15 cellular contexts compared by ENCODE assay signal in genomic region chr13:98771838-98772611, GRCh38. TPM values are rescaled to one million over a fixed set of nuclear protein-coding genes. Genes with fewer than 3 reads are reported as not detected.
DNase-seq lines count a peak whose midpoint lies in the region; ATAC-seq and TF ChIP-seq lines count a peak whose summit lies in the region.
"Had no signal": no experiment of that assay in that cellular context is flagged by ENCODE, and none has a peak within 500 bp of the region (broad histone marks: within the 10 kb centered on the region; RNA-seq: fewer than 3 reads in every experiment).

No MANE protein-coding gene starts in this region.

- H2BK120ac ChIP-seq in neuronal stem cell (ENCODE audit: low read depth, low read length): no peak overlapping the region
- H2BK120ac ChIP-seq in H9 (ENCODE audit: low read depth, low read length, poor library complexity, severe bottlenecking): no peak overlapping the region

- H4K8ac ChIP-seq in neuronal stem cell (ENCODE audit: low read depth, low read length): no peak overlapping the region
- H4K8ac ChIP-seq in H9 (replicated peaks; ENCODE audit: insufficient read length, low read depth, low read length): no peak overlapping the region

- no peaks in the 10 kb centered on the region for H3K79me2 ChIP-seq in hepatocyte
- no peaks in the 10 kb centered on the region for H3K79me2 ChIP-seq in H9 (ENCODE audit: insufficient read depth, low read length)

- H4K91ac ChIP-seq in neuronal stem cell (ENCODE audit: low read depth, low read length, poor library complexity): peak overlapping the region; percentile 9
- H4K91ac ChIP-seq in H9 (ENCODE audit: insufficient read length, low read depth, low read length): no peak overlapping the region

- H3K79me1 ChIP-seq in neuronal stem cell (ENCODE audit: low read depth, low read length): no peaks in the 10 kb centered on the region
- no peaks in the 10 kb centered on the region for H3K79me1 ChIP-seq in H9 (ENCODE audit: insufficient read depth, low read depth, low read length, poor library complexity, severe bottlenecking)

- H3K56ac ChIP-seq in H9 (ENCODE audit: insufficient read length, low read depth, low read length): no peak overlapping the region

- H3K4ac ChIP-seq in neuronal stem cell (ENCODE audit: low read length) (no peak overlapping the region), H9 (ENCODE audit: low read depth, low read length) (no peak overlapping the region)

- H3K4me3 ChIP-seq in HEK293 (ENCODE audit: low read depth, low read length) (no peak overlapping the region), hepatocyte (no peak overlapping the region), neuronal stem cell (ENCODE audit: low read length in 2 of 2) (no peak overlapping the region), aorta (ENCODE audit: low read length in 2 of 2) (no peak overlapping the region)
- H3K4me3 ChIP-seq: SJCRH30 had no signal

- no peak overlapping the region for H3T11ph ChIP-seq in H9 (ENCODE audit: low read length)

- H2AK5ac ChIP-seq in neuronal stem cell (ENCODE audit: low read depth, low read length): no peak overlapping the region
- H2AK5ac ChIP-seq in H9 (ENCODE audit: insufficient read length, low read length): no peak overlapping the region

- H3K27me3 ChIP-seq in hepatocyte (no peaks in the 10 kb centered on the region), neuronal stem cell (ENCODE audit: control insufficient read depth in 3 of 3, insufficient read depth in 3 of 3, low read depth in 1 of 3, low read length in 3 of 3) (peaks cover 0 to 8% (median 0%) of the 10 kb centered on the region in 3 experiments), H9 (ENCODE audit: insufficient read depth, low read length) (no peaks in the 10 kb centered on the region), aorta (ENCODE audit: control insufficient read depth in 1 of 2, insufficient read depth in 2 of 2, low read length in 1 of 2) (no peaks in the 10 kb centered on the region)
- H3K27me3 ChIP-seq: SJCRH30 had no signal

- H4K5ac ChIP-seq in H9 (ENCODE audit: insufficient read length, low read depth, low read length): no peak overlapping the region

- no peak overlapping the region for H2BK15ac ChIP-seq in neuronal stem cell (ENCODE audit: low read length)
- no peak overlapping the region for H2BK15ac ChIP-seq in H9 (ENCODE audit: low read depth, low read length)

- H4K20me1 ChIP-seq in hepatocyte (ENCODE audit: insufficient read depth, poor library complexity, severe bottlenecking) (no peaks in the 10 kb centered on the region), H9 (ENCODE audit: control insufficient read depth, insufficient read depth, insufficient read length) (no peaks in the 10 kb centered on the region)

- H3K36me3 ChIP-seq in HEK293 (ENCODE audit: control insufficient read depth in 2 of 2, insufficient read depth in 1 of 2, low read length in 2 of 2) (no peaks in the 10 kb centered on the region), hepatocyte (replicated peaks; ENCODE audit: insufficient read depth, low read depth) (no peaks in the 10 kb centered on the region), neuronal stem cell (replicated peaks in 1 of 2; ENCODE audit: control insufficient read depth in 2 of 2, insufficient read depth in 2 of 2, low read length in 2 of 2) (no peaks in the 10 kb centered on the region), aorta (ENCODE audit: control insufficient read depth in 1 of 2, insufficient read depth in 2 of 2, low read length in 1 of 2) (no peaks in the 10 kb centered on the region)
- H3K36me3 ChIP-seq: SJCRH30 had no signal

- H3K18ac ChIP-seq in neuronal stem cell (ENCODE audit: low read length) (peak overlapping the region; percentile 29), H9 (ENCODE audit: insufficient read length, low read depth, low read length) (no peak overlapping the region)

- H3K4me2 ChIP-seq in hepatocyte (no peak overlapping the region), neuronal stem cell (ENCODE audit: insufficient read depth, low read length, poor library complexity, severe bottlenecking) (no peak overlapping the region), H9 (ENCODE audit: insufficient read depth, insufficient read length, low read length) (no peak overlapping the region)

- ATAC-seq in aorta (ENCODE audit: low FRiP score) (no peak), GM19455 (IDR thresholded peaks at IDR 0.05; ENCODE audit: unreplicated experiment) (no peak)

- H3K4me3 Mint-ChIP-seq in H9: no peak overlapping the region

- H3K23ac ChIP-seq in neuronal stem cell (ENCODE audit: low read depth, low read length, poor library complexity) (no peak overlapping the region), H9 (ENCODE audit: insufficient read length, low read depth, low read length) (no peak overlapping the region)

- H3K27ac ChIP-seq in HEK293 (ENCODE audit: extremely low read depth, low read depth, low read length) (no peak overlapping the region), hepatocyte (peak overlapping the region; percentile 27), neuronal stem cell (replicated peaks; ENCODE audit: low read length) (no peak overlapping the region), H9 (ENCODE audit: insufficient read length, low read depth, low read length) (no peak overlapping the region), aorta (ENCODE audit: low read depth in 1 of 2, low read length in 2 of 2) (no peak overlapping the region)
- H3K27ac ChIP-seq: SJCRH30 had no signal

- H3K9ac ChIP-seq in neuronal stem cell (ENCODE audit: low read depth, low read length, poor library complexity): no peak overlapping the region
- no peak overlapping the region for H3K9ac ChIP-seq in H9 (ENCODE audit: extremely low read depth, insufficient read length, low read length)

- H3K4me1 ChIP-seq in HEK293 (ENCODE audit: control insufficient read depth, insufficient read depth, low read length): no peaks in the 10 kb centered on the region
- H3K4me1 ChIP-seq in hepatocyte (ENCODE audit: insufficient read depth): peaks cover 9% of the 10 kb centered on the region
- H3K4me1 ChIP-seq in neuronal stem cell (ENCODE audit: control insufficient read depth in 2 of 2, insufficient read depth in 1 of 2, low read depth in 1 of 2, low read length in 2 of 2): no peaks in the 10 kb centered on the region
- no peaks in the 10 kb centered on the region for H3K4me1 ChIP-seq in H9 (ENCODE audit: insufficient read depth, low read length)
- H3K4me1 ChIP-seq in aorta (ENCODE audit: control insufficient read depth in 1 of 2, insufficient read depth in 2 of 2, low read length in 2 of 2): no peaks in the 10 kb centered on the region

- peaks cover 0 to 3% of the 10 kb centered on the region in 2 experiments; a peak in 1 of 4 replicates for H3K4me1 Mint-ChIP-seq in H9

- H2BK5ac ChIP-seq in neuronal stem cell (ENCODE audit: low read length) (no peak overlapping the region), H9 (ENCODE audit: insufficient read length, low read length) (no peak overlapping the region)

- POLR2A ChIA-PET in HEK293 (lab: Yijun Ruan, JAX): no interaction called here

- no peaks in the 10 kb centered on the region for H3K23me2 ChIP-seq in H9 (ENCODE audit: insufficient read length, low read depth, low read length, poor library complexity, severe bottlenecking)

- no peaks in the 10 kb centered on the region for H3K9me2 ChIP-seq in hepatocyte (replicated peaks; ENCODE audit: insufficient read depth)

- H2AFZ ChIP-seq in hepatocyte: no peak overlapping the region
- no peak overlapping the region for H2AFZ ChIP-seq in neuronal stem cell (ENCODE audit: low read length)
- no peak overlapping the region for H2AFZ ChIP-seq in H9 (ENCODE audit: low read length)

- DNase-seq in NCI-H345 treated with DMSO at 0.1 percent for 48 hours (lab: John Stamatoyannopoulos, UW; ENCODE audit: unreplicated experiment) (peak; percentile 61), hepatocyte (ENCODE audit: low spot score) (no peak), neuronal stem cell (ENCODE audit: low spot score) (no peak), H9 (no peak), aorta (no peak)
- no peak for DNase-seq in stimulated activated CD4-positive, alpha-beta T cell treated with anti-CD3 and anti-CD28 coated beads, Interleukin-1b, Interleukin-23, amount 100 ng/mL, for 48 hours
- DNase-seq: AML-193, MM.1S, NCI-H1105, NCI-H1930, NCI-H82, SW 1271 had no signal

- no peak for TF ChIP-seq CTCF in HEK293 (tag by site-specific recombination; IDR thresholded peaks at IDR 0.05)
- TF ChIP-seq CTCF in hepatocyte (IDR thresholded peaks at IDR 0.05; ENCODE audit: poor library complexity): no peak
- TF ChIP-seq CTCF in H9 (conservative IDR thresholded peaks at IDR 0.05): no peak

- H3K14ac ChIP-seq in neuronal stem cell (ENCODE audit: low read length) (no peak overlapping the region), H9 (ENCODE audit: insufficient read depth, low read length) (no peak overlapping the region)

- H2BK20ac ChIP-seq in H9 (ENCODE audit: low read depth, low read length, poor library complexity, severe bottlenecking): no peak overlapping the region

- H3K9me3 ChIP-seq in HEK293 (ENCODE audit: control insufficient read depth, insufficient read depth, low read depth, low read length) (no peaks in the 10 kb centered on the region), hepatocyte (ENCODE audit: low read depth) (no peaks in the 10 kb centered on the region), neuronal stem cell (replicated peaks in 1 of 2; ENCODE audit: control insufficient read depth in 2 of 2, insufficient read depth in 1 of 2, low read depth in 1 of 2, low read length in 2 of 2) (no peaks in the 10 kb centered on the region), H9 (ENCODE audit: control insufficient read depth, low read depth, low read length) (no peaks in the 10 kb centered on the region), aorta (ENCODE audit: control insufficient read depth, low read length) (no peaks in the 10 kb centered on the region)

- H3K27me3 Mint-ChIP-seq in H9 (ENCODE audit: low read depth): no peaks in the 10 kb centered on the region; the same call in 1 of the 2 replicates

- H2BK12ac ChIP-seq in neuronal stem cell (ENCODE audit: low read length): no peak overlapping the region
- no peak overlapping the region for H2BK12ac ChIP-seq in H9 (ENCODE audit: insufficient read length, low read depth, low read length)

- intact Hi-C loops in aorta (cut with DNase I): no loop called here

- no peaks in the 10 kb centered on the region for H3K9me3 Mint-ChIP-seq in H9

- WGBS in hepatocyte (ENCODE audit: low lambda C conversion rate, missing lambda C conversion rate): 83% methylated on average over 16 of the region's 16 CpGs
- WGBS in neuronal stem cell (ENCODE audit: extremely low coverage in 2 of 2, insufficient read length in 2 of 2, insufficient replicate concordance in 1 of 2), 2 donors: no CpG with 5 or more reads among the region's 16 CpGs
- no CpG with 5 or more reads among the region's 16 CpGs for WGBS in H9 (ENCODE audit: extremely low coverage, insufficient read length, low lambda C conversion rate)
- WGBS in aorta, 2 donors: 80 to 82% methylated on average over 16 of the region's 16 CpGs

- peak overlapping the region in 1 of 3 experiments; percentile 69; a peak in 1 of 7 replicates for H3K27ac Mint-ChIP-seq in H9

- no peaks in the 10 kb centered on the region for H3K36me3 Mint-ChIP-seq in H9 (ENCODE audit: insufficient read depth in 1 of 3, low read depth in 3 of 3)

- CTCF ChIA-PET in HEK293 (lab: Yijun Ruan, JAX): interaction anchor here (0.6 kb wide), 1 partner anchor 326 kb away, joined by 3 read pairs; no protein-coding TSS in a partner anchor

RNA-seq across cellular contexts. Expression of gene SLC15A1, which starts 19.6 kb away (rescaled TPM):
- total RNA-seq in hepatocyte: 14.2 and 18.7 TPM in 2 replicates
- polyA plus RNA-seq in hepatocyte: 7.5 and 10.0 TPM in 2 replicates
- 0.01 TPM for polyA plus RNA-seq in neuronal stem cell (2013, experiment 1 of 2)
- 0.01 TPM for polyA plus RNA-seq in neuronal stem cell (2013, experiment 2 of 2)
- total RNA-seq in H9 (2021): 1.9 and 2.0 TPM in 2 replicates
- under 1 TPM in 1 of 2 donors, not detected in 1; 0.10 TPM for total RNA-seq in aorta
- polyA plus RNA-seq in aorta: 10 to 100 TPM in 1 of 2 donors, under 1 TPM in 1; 0.13 to 13.9 TPM
